In the genomic region with DNA sequence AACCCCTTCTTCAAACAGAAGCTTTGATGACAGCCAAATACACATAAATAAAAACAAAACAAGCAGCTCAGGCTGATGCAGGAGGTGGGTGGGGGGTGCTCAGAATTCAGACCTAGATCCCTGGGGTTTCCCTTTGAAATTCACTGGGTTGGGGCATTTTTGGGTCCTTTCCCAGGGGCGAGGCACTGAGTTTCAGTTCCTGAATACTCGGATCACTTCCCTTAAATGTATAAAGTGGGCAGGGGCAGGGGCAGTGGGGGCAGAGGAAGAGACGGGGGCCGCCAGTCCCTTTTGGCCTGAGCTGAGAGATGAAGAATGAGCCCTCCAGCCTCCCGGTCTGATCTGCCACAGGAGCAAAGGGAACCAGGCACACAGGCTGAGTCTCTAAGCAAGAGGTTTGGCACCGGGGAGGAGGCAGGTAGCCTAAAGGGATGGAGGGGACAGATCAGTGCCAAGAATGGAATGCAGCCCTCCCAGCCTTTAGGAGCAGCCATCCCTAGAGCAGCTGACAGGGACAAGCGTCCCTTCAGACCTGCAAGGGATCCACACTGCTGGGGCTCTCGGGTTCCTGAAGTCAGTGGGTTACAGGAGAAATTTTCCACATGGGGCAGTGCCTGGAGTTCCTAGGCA, we compare ENCODE assay signal across 13 cellular contexts. TPM values are rescaled to one million over a fixed set of nuclear protein-coding genes. Genes with fewer than 3 reads are reported as not detected.
DNase-seq lines count a peak whose midpoint lies in the region; ATAC-seq and TF ChIP-seq lines count a peak whose summit lies in the region.
"Had no signal": no experiment of that assay in that cellular context is flagged by ENCODE, and none has a peak within 500 bp of the region (broad histone marks: within the 10 kb centered on the region; RNA-seq: fewer than 3 reads in every experiment).

No MANE protein-coding gene starts in this region.

- intact Hi-C loops in Panc1 (cut with micrococcal nuclease; ENCODE audit: unreplicated experiment), result no loop called here

- H3K27ac ChIP-seq in Panc1 (ENCODE audit: low read length), result no peak overlapping the region
- H3K27ac ChIP-seq: esophagus squamous epithelium had no signal

- CTCF ChIA-PET in GM10248 (lab: Yijun Ruan, JAX), result interaction anchor here (0.7 to 1.8 kb wide), 7 partner anchors 8 to 234 kb away, joined by 3 to 4 read pairs (median 3); a partner anchor contains a TSS
- CTCF ChIA-PET in Panc1 (lab: Charles Lee), result interaction anchor here (0.6 kb wide), 1 partner anchor 122 kb away, joined by 6 read pairs; no protein-coding TSS in a partner anchor

- no TSS peak for BruUV-seq in Panc1 (replicated peaks; lab: Mats Ljungman, UMichigan)

- POLR2A ChIA-PET in GM10248 (lab: Yijun Ruan, JAX) (interaction anchor here (0.6 kb wide), 1 partner anchor 89 kb away, joined by 6 read pairs; no protein-coding TSS in a partner anchor), Panc1 (lab: Charles Lee) (no interaction called here)

- no peaks in the 10 kb centered on the region for H3K4me1 ChIP-seq in Panc1 (ENCODE audit: control insufficient read depth, insufficient read depth, low read length)
- H3K4me1 ChIP-seq: Peyer's patch had no signal

- 0 out of 2 replicates have a peak, but pooled peaks have one; percentile 42 for ATAC-seq in Panc1
- ATAC-seq in natural killer cell treated with Interleukin-12 subunit alpha and Interleukin-12 subunit beta and Interleukin-15 and Interleukin-18, amount 100 ng/mL, for 72 hours, result no peak

- DNase-seq in GM10248 (ENCODE audit: extremely low spot score) (peak; percentile 73), GM20000 (ENCODE audit: low spot score) (peak; percentile 63), Panc1 (ENCODE audit: low read depth, low spot score) (no peak), NCI-H510A treated with DMSO at 0.1 percent for 48 hours (lab: John Stamatoyannopoulos, UW) (no peak), NCI-H2196 (lab: John Stamatoyannopoulos, UW; ENCODE audit: unreplicated experiment) (no peak), erythroblast (lab: John Stamatoyannopoulos, UW) (no peak)
- peak; percentile 62 for DNase-seq in natural killer cell treated with Interleukin-12 subunit alpha and Interleukin-12 subunit beta and Interleukin-15 and Interleukin-18, amount 100 ng/mL, for 72 hours (ENCODE audit: low spot score)
- DNase-seq: esophagus squamous epithelium; NCI-H345; stimulated activated CD4-positive, alpha-beta T cell treated with anti-CD3 and anti-CD28 coated beads, Interleukin-1b, Interleukin-23, amount 100 ng/mL, for 48 hours; T-helper 1 cell had no signal

- no peaks in the 10 kb centered on the region for H3K36me3 ChIP-seq in Panc1 (ENCODE audit: control insufficient read depth, insufficient read depth, low read length)
- H3K36me3 ChIP-seq: esophagus squamous epithelium, Peyer's patch had no signal

- peak overlapping the region in 1 of 2 donors; percentile 86 for H3K27ac Mint-ChIP-seq in natural killer cell treated with Interleukin-12 subunit alpha and Interleukin-12 subunit beta and Interleukin-15 and Interleukin-18, amount 100 ng/mL, for 72 hours
- H3K27ac Mint-ChIP-seq: activated T-helper 1 cell treated with anti-CD3 and anti-CD28 coated beads, Interleukin-12 subunit alpha, Interleukin-12 subunit beta, Interleukin-2, Interleukin-4 antibody, amounts not matched to agents 30 ng/mL and 10 ng/mL and 1 ng/mL, durations not matched to agents 14 hours and 24 hours and 36 hours had no signal

- H3K4me1 Mint-ChIP-seq in natural killer cell treated with Interleukin-12 subunit alpha and Interleukin-12 subunit beta and Interleukin-15 and Interleukin-18, amount 100 ng/mL, for 72 hours (ENCODE audit: low read depth in 2 of 2), result peaks cover 22 to 31% of the 10 kb centered on the region in 2 donors

- no peak overlapping the region for H3K4me3 ChIP-seq in Panc1 (ENCODE audit: low read depth in 2 of 2, low read length in 2 of 2)
- H3K4me3 ChIP-seq: esophagus squamous epithelium, Peyer's patch had no signal

- in situ Hi-C loops in Panc1 (cut with HindIII; ENCODE audit: low pct_unique_long_range_greater_than_20kb, low sequenced_read_pairs), result no loop called here

- H3K36me3 Mint-ChIP-seq in natural killer cell treated with Interleukin-12 subunit alpha and Interleukin-12 subunit beta and Interleukin-15 and Interleukin-18, amount 100 ng/mL, for 72 hours, result no peaks in the 10 kb centered on the region

- TF ChIP-seq POLR2A in erythroblast (IDR thresholded peaks at IDR 0.05; ENCODE audit: low read length), result no peak

- H3K27me3 Mint-ChIP-seq in natural killer cell treated with Interleukin-12 subunit alpha and Interleukin-12 subunit beta and Interleukin-15 and Interleukin-18, amount 100 ng/mL, for 72 hours, result no peaks in the 10 kb centered on the region

- H3K4me3 Mint-ChIP-seq in natural killer cell treated with Interleukin-12 subunit alpha and Interleukin-12 subunit beta and Interleukin-15 and Interleukin-18, amount 100 ng/mL, for 72 hours, result no peak overlapping the region
- H3K4me3 Mint-ChIP-seq: activated T-helper 1 cell treated with anti-CD3 and anti-CD28 coated beads, Interleukin-12 subunit alpha, Interleukin-12 subunit beta, Interleukin-2, Interleukin-4 antibody, amounts not matched to agents 30 ng/mL and 10 ng/mL and 1 ng/mL, durations not matched to agents 14 hours and 24 hours and 36 hours had no signal

- TF ChIP-seq CTCF in GM10248 (IDR thresholded peaks at IDR 0.05; ENCODE audit: control extremely low read depth, extremely low read depth, low read depth, missing control alignments), result no peak
- no peak for TF ChIP-seq CTCF in GM20000 (IDR thresholded peaks at IDR 0.05; ENCODE audit: extremely low read depth, missing control alignments)
- no peak for TF ChIP-seq CTCF in Panc1 (IDR thresholded peaks at IDR 0.05)

- H3K9me3 Mint-ChIP-seq in natural killer cell treated with Interleukin-12 subunit alpha and Interleukin-12 subunit beta and Interleukin-15 and Interleukin-18, amount 100 ng/mL, for 72 hours, result no peaks in the 10 kb centered on the region
- H3K9me3 Mint-ChIP-seq: activated T-helper 1 cell treated with anti-CD3 and anti-CD28 coated beads, Interleukin-12 subunit alpha, Interleukin-12 subunit beta, Interleukin-2, Interleukin-4 antibody, amounts not matched to agents 30 ng/mL and 10 ng/mL and 1 ng/mL, durations not matched to agents 14 hours and 24 hours and 36 hours had no signal

- H3K27me3 ChIP-seq in Panc1 (ENCODE audit: control insufficient read depth, insufficient read depth, low read length), result no peaks in the 10 kb centered on the region
- H3K27me3 ChIP-seq: esophagus squamous epithelium, Peyer's patch had no signal

- H3K9me3 ChIP-seq in Panc1 (ENCODE audit: control insufficient read depth, insufficient read depth, low read depth, low read length), result no peaks in the 10 kb centered on the region
- H3K9me3 ChIP-seq: esophagus squamous epithelium, Peyer's patch had no signal

RNA-seq across cellular contexts. Expression of a gene that starts 20.3 kb away (rescaled TPM):
- total RNA-seq in Panc1 (2021; ENCODE audit: unreplicated experiment), result 27.5 TPM
- polyA plus RNA-seq in Panc1 (2012; ENCODE audit: insufficient read length), result 34.3 TPM
- 10 to 100 TPM; 35.9 to 60.1 TPM for total RNA-seq in natural killer cell treated with Interleukin-12 subunit alpha and Interleukin-12 subunit beta and Interleukin-15 and Interleukin-18, amount 100 ng/mL, for 72 hours

Comparison
In these comparisons a context has a peak if more than half of its experiments do, and no peak if none do; other contexts are left out.
1. DNase-seq: peak in GM10248 (single experiment), GM20000 (single experiment) and natural killer cell treated with Interleukin-12 subunit alpha and Interleukin-12 subunit beta and Interleukin-15 and Interleukin-18, amount 100 ng/mL, for 72 hours (single experiment); none in Panc1 (single experiment), NCI-H510A treated with DMSO at 0.1 percent for 48 hours (single experiment), NCI-H2196 (single experiment) and erythroblast (0 of 2).